In genomic region chr2:79716266-79716665, GRCh38 we compare ENCODE assay signal across 21 cellular contexts.
DNase-seq lines count a peak whose midpoint lies in the region; ATAC-seq and TF ChIP-seq lines count a peak whose summit lies in the region.
"Had no signal": no experiment of that assay in that cellular context is flagged by ENCODE, and none has a peak within 500 bp of the region (broad histone marks: within the 10 kb centered on the region; RNA-seq: fewer than 3 reads in every experiment).

No MANE protein-coding gene starts in this region.

- no peaks in the 10 kb centered on the region for H3K27me3 ChIP-seq in SK-N-SH (ENCODE audit: insufficient read depth)
- H3K27me3 ChIP-seq in neuronal stem cell (ENCODE audit: control insufficient read depth in 3 of 3, insufficient read depth in 3 of 3, low read depth in 1 of 3, low read length in 3 of 3) = no peaks in the 10 kb centered on the region
- H3K27me3 ChIP-seq in GM23248 (replicated peaks; ENCODE audit: insufficient read depth) = no peaks in the 10 kb centered on the region
- no peaks in the 10 kb centered on the region for H3K27me3 ChIP-seq in spleen (replicated peaks in 1 of 7)
- H3K27me3 ChIP-seq: BLaER1 treated with 17β-estradiol and CSF1 and Interleukin-3, amounts not matched to agents 10 nM and 100 nM had no signal

- H3F3A ChIP-seq in SK-N-SH (replicated peaks; ENCODE audit: insufficient read depth) = no peaks in the 10 kb centered on the region
- no peaks in the 10 kb centered on the region for H3F3A ChIP-seq in GM23248 (ENCODE audit: insufficient read depth)

- 58% methylated on average over 4 of the region's 4 CpGs for WGBS in SK-N-SH (ENCODE audit: low lambda C conversion rate)
- WGBS in neuronal stem cell (ENCODE audit: extremely low coverage in 2 of 2, insufficient read length in 2 of 2, insufficient replicate concordance in 1 of 2), 2 donors = no CpG with 5 or more reads among the region's 4 CpGs
- WGBS in GM23248 (ENCODE audit: low coverage in 1 of 2, low lambda C conversion rate in 2 of 2, missing lambda C conversion rate in 2 of 2), 2 experiments = 21 to 27% methylated on average over 4 of the region's 4 CpGs
- WGBS in spleen, 5 donors = 67 to 74% (median 67%) methylated on average over 4 of the region's 4 CpGs

- no peaks in the 10 kb centered on the region for H3K36me3 Mint-ChIP-seq in glutamatergic neuron (ENCODE audit: unreplicated experiment)
- H3K36me3 Mint-ChIP-seq: CD8-positive, alpha-beta memory T cell had no signal

- H3K27me3 Mint-ChIP-seq in glutamatergic neuron (ENCODE audit: unreplicated experiment) = no peaks in the 10 kb centered on the region
- H3K27me3 Mint-ChIP-seq: CD8-positive, alpha-beta memory T cell had no signal

- H3K9me2 ChIP-seq in SK-N-SH (no peaks in the 10 kb centered on the region), GM23248 (ENCODE audit: insufficient read depth) (no peaks in the 10 kb centered on the region)

- H3K27ac ChIP-seq in SK-N-SH (ENCODE audit: low read depth in 2 of 2, low read length in 1 of 2) (no peak overlapping the region), neuronal stem cell (replicated peaks; ENCODE audit: low read length) (no peak overlapping the region), GM23248 (no peak overlapping the region), spleen (no peak overlapping the region)
- H3K27ac ChIP-seq: BLaER1 treated with 17β-estradiol and CSF1 and Interleukin-3, amounts not matched to agents 10 nM and 100 nM; KMS-11; RWPE1 had no signal

- POLR2A ChIA-PET in SK-N-SH (lab: Yijun Ruan, JAX) = no interaction called here

- H3K9me3 ChIP-seq in SK-N-SH (no peaks in the 10 kb centered on the region), neuronal stem cell (replicated peaks in 1 of 2; ENCODE audit: control insufficient read depth in 2 of 2, insufficient read depth in 1 of 2, low read depth in 1 of 2, low read length in 2 of 2) (no peaks in the 10 kb centered on the region), GM23248 (ENCODE audit: low read depth) (no peaks in the 10 kb centered on the region), spleen (peaks cover 0 to 9% (median 0%) of the 10 kb centered on the region in 8 donors)
- H3K9me3 ChIP-seq: BLaER1 treated with 17β-estradiol and CSF1 and Interleukin-3, amounts not matched to agents 10 nM and 100 nM had no signal

- no peak overlapping the region for H3K4ac ChIP-seq in neuronal stem cell (ENCODE audit: low read length)

- TF ChIP-seq POLR2A in spleen (IDR thresholded peaks at IDR 0.05) = no peak

- H3K9ac ChIP-seq in SK-N-SH (no peak overlapping the region), neuronal stem cell (ENCODE audit: low read depth, low read length, poor library complexity) (no peak overlapping the region), GM23248 (no peak overlapping the region)
- H3K9ac ChIP-seq: BLaER1 treated with 17β-estradiol and CSF1 and Interleukin-3, amounts not matched to agents 10 nM and 100 nM; KMS-11 had no signal

- no peak overlapping the region for H2BK15ac ChIP-seq in neuronal stem cell (ENCODE audit: low read length)

- H4K20me1 ChIP-seq in SK-N-SH (ENCODE audit: insufficient read depth) = no peaks in the 10 kb centered on the region
- no peaks in the 10 kb centered on the region for H4K20me1 ChIP-seq in GM23248 (ENCODE audit: insufficient read depth)
- H4K20me1 ChIP-seq: BLaER1 treated with 17β-estradiol and CSF1 and Interleukin-3, amounts not matched to agents 10 nM and 100 nM had no signal

- DNase-seq in SK-N-SH (no peak), glutamatergic neuron (peak; percentile 21), neuronal stem cell (ENCODE audit: low spot score) (no peak), GM23248 (no peak), NCI-H524 treated with DMSO at 0.1 percent for 48 hours (lab: John Stamatoyannopoulos, UW) (no peak), spleen (no peak)
- DNase-seq: 8988T; CD8-positive, alpha-beta memory T cell; DMS79; NCI-H1048; NCI-H1436 treated with DMSO at 0.1 percent for 48 hours; NCI-H2029 treated with DMSO at 0.1 percent for 48 hours; NCI-H2227 treated with DMSO at 0.1 percent for 48 hours; NCI-H524; NK-92 treated with Interleukin-12 subunit alpha and Interleukin-12 subunit beta, amount 100 ng/mL, for 24 hours had no signal

- no peak overlapping the region for H2BK120ac ChIP-seq in neuronal stem cell (ENCODE audit: low read depth, low read length)

- peaks cover 1% of the 10 kb centered on the region for H3K9me3 Mint-ChIP-seq in glutamatergic neuron (ENCODE audit: unreplicated experiment)

- no peak for TF ChIP-seq CTCF in SK-N-SH (IDR thresholded peaks at IDR 0.05)
- TF ChIP-seq CTCF in glutamatergic neuron (IDR thresholded peaks at IDR 0.05; ENCODE audit: partially characterized antibody, unreplicated experiment) = no peak
- TF ChIP-seq CTCF in spleen (IDR thresholded peaks at IDR 0.05 in 8 of 11, conservative IDR thresholded peaks at IDR 0.05 in 3 of 11) = no peak

- no peak overlapping the region for H2BK12ac ChIP-seq in neuronal stem cell (ENCODE audit: low read length)

- no peak overlapping the region for H2BK5ac ChIP-seq in neuronal stem cell (ENCODE audit: low read length)

- H3K14ac ChIP-seq in neuronal stem cell (ENCODE audit: low read length) = no peak overlapping the region

- no peaks in the 10 kb centered on the region for H3K4me1 ChIP-seq in SK-N-SH (ENCODE audit: control insufficient read depth in 1 of 2, insufficient read depth in 2 of 2, low read depth in 1 of 2, low read length in 1 of 2)
- peaks cover 0 to 8% of the 10 kb centered on the region in 2 donors for H3K4me1 ChIP-seq in neuronal stem cell (ENCODE audit: control insufficient read depth in 2 of 2, insufficient read depth in 1 of 2, low read depth in 1 of 2, low read length in 2 of 2)
- H3K4me1 ChIP-seq in GM23248 (ENCODE audit: insufficient read depth) = 0 out of 2 replicates have a peak, but pooled peaks cover 7% of the 10 kb centered on the region
- no peaks in the 10 kb centered on the region for H3K4me1 ChIP-seq in spleen
- H3K4me1 ChIP-seq: BLaER1 treated with 17β-estradiol and CSF1 and Interleukin-3, amounts not matched to agents 10 nM and 100 nM had no signal

- in situ Hi-C loops in GM23248 (cut with MboI) = no loop called here

- no peak overlapping the region for H3K23ac ChIP-seq in neuronal stem cell (ENCODE audit: low read depth, low read length, poor library complexity)

- no peak overlapping the region for H4K8ac ChIP-seq in neuronal stem cell (ENCODE audit: low read depth, low read length)

- H3K36me3 ChIP-seq in SK-N-SH (replicated peaks in 1 of 2; ENCODE audit: control insufficient read depth in 1 of 2, insufficient read depth in 2 of 2, low read length in 1 of 2) = no peaks in the 10 kb centered on the region
- no peaks in the 10 kb centered on the region for H3K36me3 ChIP-seq in neuronal stem cell (replicated peaks in 1 of 2; ENCODE audit: control insufficient read depth in 2 of 2, insufficient read depth in 2 of 2, low read length in 2 of 2)
- no peaks in the 10 kb centered on the region for H3K36me3 ChIP-seq in GM23248 (ENCODE audit: low read depth)
- no peaks in the 10 kb centered on the region for H3K36me3 ChIP-seq in spleen
- H3K36me3 ChIP-seq: BLaER1 treated with 17β-estradiol and CSF1 and Interleukin-3, amounts not matched to agents 10 nM and 100 nM had no signal

- no peak for ATAC-seq in SK-N-SH treated with all-trans-retinoic acid at 6 μM for 48 hours
- no peak for ATAC-seq in HG03342 (IDR thresholded peaks at IDR 0.05; ENCODE audit: unreplicated experiment)
- ATAC-seq: HepG2 had no signal

- TF ChIP-seq EP300 in SK-N-SH (IDR thresholded peaks at IDR 0.05; ENCODE audit: borderline replicate concordance in 1 of 2, low read depth in 1 of 2, low read length in 1 of 2) = no peak

- H2AK5ac ChIP-seq in neuronal stem cell (ENCODE audit: low read depth, low read length) = no peak overlapping the region

- H3K4me1 Mint-ChIP-seq in glutamatergic neuron (ENCODE audit: low read depth, unreplicated experiment) = peaks cover 7% of the 10 kb centered on the region
- H3K4me1 Mint-ChIP-seq: CD8-positive, alpha-beta memory T cell had no signal

- peak overlapping the region; percentile 32 for H3K4me3 Mint-ChIP-seq in glutamatergic neuron (ENCODE audit: unreplicated experiment)
- H3K4me3 Mint-ChIP-seq: CD8-positive, alpha-beta memory T cell had no signal

- H3K4me2 ChIP-seq in SK-N-SH (no peak overlapping the region), neuronal stem cell (ENCODE audit: insufficient read depth, low read length, poor library complexity, severe bottlenecking) (no peak overlapping the region), GM23248 (ENCODE audit: unreplicated experiment) (no peak overlapping the region)
- H3K4me2 ChIP-seq: BLaER1 treated with 17β-estradiol and CSF1 and Interleukin-3, amounts not matched to agents 10 nM and 100 nM; KMS-11 had no signal

- TF ChIP-seq RAD21 in SK-N-SH (IDR thresholded peaks at IDR 0.05; ENCODE audit: low read length) = no peak

- H3K4me3 ChIP-seq in SK-N-SH (ENCODE audit: low read depth in 2 of 2, low read length in 1 of 2) (no peak overlapping the region), neuronal stem cell (ENCODE audit: low read length in 2 of 2) (no peak overlapping the region), GM23248 (no peak overlapping the region), spleen (no peak overlapping the region)
- H3K4me3 ChIP-seq: BLaER1 treated with 17β-estradiol and CSF1 and Interleukin-3, amounts not matched to agents 10 nM and 100 nM had no signal

- peak overlapping the region; percentile 76 for H3K27ac Mint-ChIP-seq in glutamatergic neuron (ENCODE audit: unreplicated experiment)
- H3K27ac Mint-ChIP-seq: CD8-positive, alpha-beta memory T cell had no signal

- H3K79me1 ChIP-seq in neuronal stem cell (ENCODE audit: low read depth, low read length) = no peaks in the 10 kb centered on the region

- H2AFZ ChIP-seq in SK-N-SH (ENCODE audit: low read depth) = 0 out of 2 replicates have a peak overlapping the region, but pooled peaks have one; percentile 22
- H2AFZ ChIP-seq in neuronal stem cell (ENCODE audit: low read length) = peak overlapping the region; percentile 67
- H2AFZ ChIP-seq in GM23248 = no peak overlapping the region

- intact Hi-C loops in spleen (cut with DNase I; ENCODE audit: low total_unique reads) = no loop called here

- H3K79me2 ChIP-seq in SK-N-SH (ENCODE audit: insufficient read depth) = no peaks in the 10 kb centered on the region
- H3K79me2 ChIP-seq in GM23248 (ENCODE audit: insufficient read depth) = no peaks in the 10 kb centered on the region

- no peak overlapping the region for H3K18ac ChIP-seq in neuronal stem cell (ENCODE audit: low read length)

- H4K91ac ChIP-seq in neuronal stem cell (ENCODE audit: low read depth, low read length, poor library complexity) = no peak overlapping the region

- CTCF ChIA-PET in SK-N-SH (lab: Yijun Ruan, JAX) = no interaction called here

TF ChIP-seq in SK-N-SH, 30 proteins besides CTCF, POLR2A, EP300 and RAD21 (continues in another document):
- TF ChIP-seq MEF2A (IDR thresholded peaks at IDR 0.05; ENCODE audit: borderline replicate concordance, low read depth) = no peak
- no peak for TF ChIP-seq RFX5 (IDR thresholded peaks at IDR 0.05; ENCODE audit: low read length)
- TF ChIP-seq MXI1 (IDR thresholded peaks at IDR 0.05; ENCODE audit: low read depth, low read length) = no peak

TF ChIP-seq in SK-N-SH treated with all-trans-retinoic acid at 6 μM for 48 hours, 23 proteins besides CTCF, POLR2A, EP300 and RAD21 (continues in another document):
- no peak for TF ChIP-seq RARB (CRISPR knock-in tag; IDR thresholded peaks at IDR 0.05)
